In the genomic region with DNA sequence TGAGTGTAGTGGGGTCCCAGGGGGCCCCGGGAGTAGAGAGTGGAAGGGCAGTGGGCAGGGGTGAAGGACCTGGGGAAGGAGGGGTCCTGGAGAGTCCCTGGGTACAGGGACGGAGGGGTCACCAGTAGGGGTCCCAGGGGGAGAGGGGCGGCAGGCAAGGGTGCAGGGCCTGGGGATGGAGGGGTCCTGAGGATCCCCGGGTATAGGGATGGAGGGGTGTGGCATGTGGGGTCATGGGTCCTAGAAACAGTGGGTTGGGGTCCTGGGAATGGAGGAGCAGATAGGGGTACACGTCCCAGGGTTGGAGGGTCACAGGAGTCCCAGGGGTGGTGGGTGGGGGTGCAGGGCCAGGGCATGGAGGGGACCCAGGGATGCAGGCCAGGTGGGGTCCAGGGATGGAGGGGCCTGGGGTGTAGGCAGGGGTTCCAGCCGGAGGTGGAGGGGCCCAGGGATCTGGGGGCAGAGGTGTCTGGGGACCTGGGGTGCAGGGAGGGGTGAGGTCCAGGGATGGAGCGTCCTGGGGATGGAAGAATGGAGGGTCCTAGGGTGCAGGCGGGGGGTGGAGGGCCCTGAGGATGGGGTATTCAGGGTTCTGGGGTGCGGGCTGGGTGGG, we compare ENCODE assay signal across 9 cellular contexts. TPM values are rescaled to one million over a fixed set of nuclear protein-coding genes. Genes with fewer than 3 reads are reported as not detected.
DNase-seq lines count a peak whose midpoint lies in the region; ATAC-seq and TF ChIP-seq lines count a peak whose summit lies in the region.
"Had no signal": no experiment of that assay in that cellular context is flagged by ENCODE, and none has a peak within 500 bp of the region (broad histone marks: within the 10 kb centered on the region; RNA-seq: fewer than 3 reads in every experiment).

No MANE protein-coding gene starts in this region.

- H3K9me3 ChIP-seq in CD8-positive, alpha-beta memory T cell (ENCODE audit: low read length), result no peaks in the 10 kb centered on the region
- H3K9me3 ChIP-seq in PC-9 (ENCODE audit: insufficient read depth, low read depth) (no peaks in the 10 kb centered on the region), parathyroid adenoma (ENCODE audit: control insufficient read depth, low read length) (no peaks in the 10 kb centered on the region)

- H3K4me1 Mint-ChIP-seq in CD8-positive, alpha-beta memory T cell, result peaks cover 5 to 21% (median 11%) of the 10 kb centered on the region in 3 donors

- TF ChIP-seq CTCF in PC-9 (conservative IDR thresholded peaks at IDR 0.05), result no peak
- no peak for TF ChIP-seq CTCF in epithelial cell of esophagus (IDR thresholded peaks at IDR 0.05; ENCODE audit: insufficient read depth, low read depth, low read length, missing control alignments)
- no peak for TF ChIP-seq CTCF in parathyroid adenoma (IDR thresholded peaks at IDR 0.05)

- no peaks in the 10 kb centered on the region for H3K9me2 ChIP-seq in PC-9 (ENCODE audit: insufficient read depth)

- H3K36me3 Mint-ChIP-seq in CD8-positive, alpha-beta memory T cell, result peaks cover 0 to 8% (median 0%) of the 10 kb centered on the region in 3 donors

- no peaks in the 10 kb centered on the region for H3K36me3 ChIP-seq in CD8-positive, alpha-beta memory T cell (ENCODE audit: insufficient read depth, low read length)
- no peaks in the 10 kb centered on the region for H3K36me3 ChIP-seq in PC-9 (ENCODE audit: low read depth)
- no peaks in the 10 kb centered on the region for H3K36me3 ChIP-seq in parathyroid adenoma (ENCODE audit: control insufficient read depth, insufficient read depth, low read length)

- CTCF ChIA-PET in CD8-positive, alpha-beta memory T cell (lab: Charles Lee), result no interaction called here
- CTCF ChIA-PET in PC-9 (lab: Charles Lee), result no interaction called here

- H3K9me3 Mint-ChIP-seq in CD8-positive, alpha-beta memory T cell, result no peaks in the 10 kb centered on the region

- peaks cover 15% of the 10 kb centered on the region for H3K79me2 ChIP-seq in PC-9 (ENCODE audit: low read depth)
- H3K79me2 ChIP-seq in parathyroid adenoma, result peaks cover 5% of the 10 kb centered on the region

- peak overlapping the region in 5 of 8 donors; percentile 9 to 79 (median 60) for H3K27ac Mint-ChIP-seq in CD8-positive, alpha-beta memory T cell

- H3K4me2 ChIP-seq in PC-9, result peak overlapping the region; percentile 71
- H3K4me2 ChIP-seq in parathyroid adenoma (ENCODE audit: low read length), result no peak overlapping the region

- no peak overlapping the region for H3K9ac ChIP-seq in parathyroid adenoma

- H3K4me3 ChIP-seq in CD8-positive, alpha-beta memory T cell (ENCODE audit: low read length), result no peak overlapping the region
- H3K4me3 ChIP-seq in PC-9 (no peak overlapping the region; the same call in 1 of the 2 replicates), epithelial cell of esophagus (ENCODE audit: low read length) (peak overlapping the region; percentile 65), parathyroid adenoma (ENCODE audit: low read depth, low read length) (peak overlapping the region; percentile 49)

- H3K27ac ChIP-seq in CD8-positive, alpha-beta memory T cell (ENCODE audit: low read depth, low read length), result peak overlapping the region; percentile 1
- no peak overlapping the region for H3K27ac ChIP-seq in PC-9
- no peak overlapping the region for H3K27ac ChIP-seq in parathyroid adenoma

- no peaks in the 10 kb centered on the region for H3F3A ChIP-seq in PC-9 (ENCODE audit: insufficient read depth, low read depth)

- no peak for ATAC-seq in GM19452 (IDR thresholded peaks at IDR 0.05; ENCODE audit: unreplicated experiment)
- ATAC-seq in GM18498 (IDR thresholded peaks at IDR 0.05; ENCODE audit: unreplicated experiment), result no peak

- POLR2A ChIA-PET in CD8-positive, alpha-beta memory T cell (lab: Charles Lee), result no interaction called here
- POLR2A ChIA-PET in PC-9 (lab: Charles Lee; ENCODE audit: unreplicated experiment), result no interaction called here

- BruUV-seq in PC-9 (replicated peaks; lab: Mats Ljungman, UMichigan), result no TSS peak

- no peaks in the 10 kb centered on the region for H4K20me1 ChIP-seq in PC-9 (ENCODE audit: insufficient read depth)

- no peaks in the 10 kb centered on the region for H3K27me3 ChIP-seq in CD8-positive, alpha-beta memory T cell (ENCODE audit: insufficient read depth, low read length, poor library complexity, severe bottlenecking)
- H3K27me3 ChIP-seq in PC-9 (ENCODE audit: insufficient read depth, low read depth) (no peaks in the 10 kb centered on the region), parathyroid adenoma (ENCODE audit: control insufficient read depth, insufficient read depth, low read length) (no peaks in the 10 kb centered on the region)

- H3K4me3 Mint-ChIP-seq in CD8-positive, alpha-beta memory T cell, result peak overlapping the region in 5 of 7 donors; percentile 25 to 82 (median 39)

- peaks cover 0 to 1% of the 10 kb centered on the region in 2 donors for H3K27me3 Mint-ChIP-seq in CD8-positive, alpha-beta memory T cell

- intact Hi-C loops in PC-9 (cut with micrococcal nuclease; ENCODE audit: unreplicated experiment), result loop anchor here (10.0 kb wide), 1 partner anchor 141 kb away; a partner anchor contains a TSS
- intact Hi-C loops in head of caudate nucleus (cut with DNase I), result loop anchor here (10.0 kb wide), 1 partner anchor 59 kb away; no protein-coding TSS in a partner anchor

- DNase-seq in CD8-positive, alpha-beta memory T cell, result no peak
- DNase-seq in PC-9, result no peak
- DNase-seq in epithelial cell of esophagus (ENCODE audit: low read depth), result no peak
- DNase-seq in head of caudate nucleus, result no peak
- no peak for DNase-seq in CD1c-positive myeloid dendritic cell (ENCODE audit: extremely low spot score)
- DNase-seq: NCI-H526 treated with DMSO at 0.1 percent for 48 hours had no signal

- H2AFZ ChIP-seq in PC-9, result no peak overlapping the region
- no peak overlapping the region for H2AFZ ChIP-seq in parathyroid adenoma

- peaks cover 6% of the 10 kb centered on the region for H3K4me1 ChIP-seq in CD8-positive, alpha-beta memory T cell (ENCODE audit: insufficient read depth, low read length)
- no peaks in the 10 kb centered on the region; the same call in 1 of the 2 replicates for H3K4me1 ChIP-seq in PC-9 (replicated peaks; ENCODE audit: insufficient read depth)
- H3K4me1 ChIP-seq in parathyroid adenoma, result peaks cover 4% of the 10 kb centered on the region

RNA-seq across cellular contexts. Expression of a gene that starts 1.3 kb away (rescaled TPM):
- total RNA-seq in CD8-positive, alpha-beta memory T cell, result 10 to 100 TPM; 18.6 to 22.5 TPM
- 5.3 TPM for polyA plus RNA-seq in CD8-positive, alpha-beta memory T cell
- 79.2 and 81.0 TPM in 2 replicates for total RNA-seq in PC-9 (2021)

RNA-seq across cellular contexts. Expression of a gene that starts 36.9 kb away (rescaled TPM):
- 100 to 1,000 TPM; 137 to 147 TPM for total RNA-seq in CD8-positive, alpha-beta memory T cell
- 50.8 TPM for polyA plus RNA-seq in CD8-positive, alpha-beta memory T cell
- total RNA-seq in PC-9 (2021), result 132 and 166 TPM in 2 replicates

Comparison
In these comparisons a context has a peak if more than half of its experiments do, and no peak if none do; other contexts are left out.
1. H3K4me3 ChIP-seq: peak in epithelial cell of esophagus (single experiment) and parathyroid adenoma (single experiment); none in CD8-positive, alpha-beta memory T cell (single experiment) and PC-9 (single experiment).